In genomic region chr7:39908141-39908540, GRCh38 we compare ENCODE assay signal across 35 cellular contexts.
"Had no signal": no experiment of that assay in that cellular context is flagged by ENCODE, and none has a peak within 500 bp of the region (broad histone marks: within the 10 kb centered on the region; RNA-seq: fewer than 3 reads in every experiment).

No MANE protein-coding gene starts in this region.

- H3K27me3 ChIP-seq: MG63 had no signal

- H3K9ac ChIP-seq: KMS-11 had no signal

- H3K4me3 ChIP-seq: MG63 had no signal

- H3K36me3 ChIP-seq: MG63 had no signal

- H3K4me2 ChIP-seq: KMS-11 had no signal

- DNase-seq: Karpas-422, Kasumi-1, MG63, MM.1S, MV-4-11, NCI-H1048, NCI-H1092, NCI-H1092 treated with DMSO at 0.1 percent for 48 hours, NCI-H1105, NCI-H1105 treated with DMSO at 0.1 percent for 48 hours, NCI-H1417, NCI-H1417 treated with DMSO at 0.1 percent for 48 hours, NCI-H1436, NCI-H1436 treated with DMSO at 0.1 percent for 48 hours, NCI-H146, NCI-H1694, NCI-H1694 treated with DMSO at 0.1 percent for 48 hours, NCI-H187, NCI-H187 treated with DMSO at 0.1 percent for 48 hours, NCI-H1930, NCI-H2029, NCI-H2029 treated with DMSO at 0.1 percent for 48 hours, NCI-H2081, NCI-H2081 treated with DMSO at 0.1 percent for 48 hours, NCI-H2107, NCI-H2171, NCI-H2171 treated with DMSO at 0.1 percent for 48 hours, NCI-H2227 treated with DMSO at 0.1 percent for 48 hours, NCI-H226, NCI-H345, NCI-H446, NCI-H446 treated with DMSO at 0.1 percent for 48 hours, NCI-H510A, NCI-H510A treated with DMSO at 0.1 percent for 48 hours had no signal

- H3K27ac ChIP-seq: KMS-11 had no signal
